1 cellular context compared by ENCODE assay signal in genomic region chr6:110664933-110665332, GRCh38.
TF ChIP-seq lines count a peak whose summit lies in the region.

No MANE protein-coding gene starts in this region.

TF ChIP-seq in GM23338, 12 proteins besides CTCF, POLR2A, EP300 and RAD21 (continued from another document):
- TF ChIP-seq REST (IDR thresholded peaks at IDR 0.05; ENCODE audit: unreplicated experiment), result no peak
